In the genomic region with DNA sequence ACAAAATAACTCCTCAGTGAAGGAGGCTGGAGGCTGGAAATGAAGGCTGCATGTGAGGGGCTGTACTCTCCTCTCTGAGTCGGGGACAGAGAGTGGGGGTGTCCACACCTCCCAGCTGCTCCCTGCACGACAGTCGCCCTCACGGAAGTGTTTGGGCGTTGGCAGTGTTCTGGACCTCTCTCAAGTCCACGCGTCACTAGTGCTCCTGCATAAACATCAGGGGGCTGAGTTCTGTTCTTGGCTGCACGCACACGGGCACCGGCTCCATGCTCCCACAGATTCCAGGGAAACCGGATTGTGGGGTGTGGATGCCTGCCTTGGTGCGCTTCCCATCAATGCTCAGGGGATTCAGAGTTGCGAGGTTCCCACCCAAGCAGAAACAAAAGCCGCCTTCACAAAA, we compare ENCODE assay signal across 16 cellular contexts. TPM values are rescaled to one million over a fixed set of nuclear protein-coding genes. Genes with fewer than 3 reads are reported as not detected.
DNase-seq lines count a peak whose midpoint lies in the region; ATAC-seq and TF ChIP-seq lines count a peak whose summit lies in the region.
"Had no signal": no experiment of that assay in that cellular context is flagged by ENCODE, and none has a peak within 500 bp of the region (broad histone marks: within the 10 kb centered on the region; RNA-seq: fewer than 3 reads in every experiment).

No MANE protein-coding gene starts in this region.

- ATAC-seq in RWPE2 (ENCODE audit: low read depth) (no peak), upper lobe of right lung (no peak), HG03175 (IDR thresholded peaks at IDR 0.05; ENCODE audit: unreplicated experiment) (no peak), GM21723 (IDR thresholded peaks at IDR 0.05; ENCODE audit: unreplicated experiment) (no peak)
- ATAC-seq: A549 had no signal

- H3K9me3 ChIP-seq in left ventricle myocardium inferior (replicated peaks) (no peaks in the 10 kb centered on the region), RWPE2 (ENCODE audit: severe bottlenecking) (no peaks in the 10 kb centered on the region), upper lobe of right lung (no peaks in the 10 kb centered on the region)
- H3K9me3 ChIP-seq: A549, BE2C, Caco-2 had no signal

- no peak overlapping the region for H3K27ac ChIP-seq in left ventricle myocardium inferior (replicated peaks)
- no peak overlapping the region for H3K27ac ChIP-seq in RWPE2 (ENCODE audit: poor library complexity, severe bottlenecking)
- H3K27ac ChIP-seq in upper lobe of right lung, result no peak overlapping the region
- H3K27ac ChIP-seq: A549 had no signal

- H3K27me3 ChIP-seq in left ventricle myocardium inferior (ENCODE audit: low read depth), result peaks cover 55% of the 10 kb centered on the region
- H3K27me3 ChIP-seq in RWPE2 (ENCODE audit: insufficient read depth, poor library complexity, severe bottlenecking), result peaks cover 54% of the 10 kb centered on the region
- peaks cover 12% of the 10 kb centered on the region for H3K27me3 ChIP-seq in upper lobe of right lung

- H3K4me3 ChIP-seq in left ventricle myocardium inferior (no peak overlapping the region), RWPE2 (ENCODE audit: severe bottlenecking) (no peak overlapping the region), upper lobe of right lung (no peak overlapping the region)
- H3K4me3 ChIP-seq: A549 had no signal

- DNase-seq in cardiac septum (ENCODE audit: low spot score) (peak; percentile 44), left ventricle myocardium inferior (no peak), RWPE2 (ENCODE audit: low spot score) (peak; percentile 34), mesenteric fat pad (ENCODE audit: low spot score) (peak; percentile 73), upper lobe of right lung (peak; percentile 31), NCI-H1694 treated with DMSO at 0.1 percent for 48 hours (lab: John Stamatoyannopoulos, UW) (no peak)
- DNase-seq: BE2C; Caco-2; CD8-positive, alpha-beta memory T cell; DND-41; GDM1; HCEC 1CT; HFFc6 had no signal

- intact Hi-C loops in cardiac septum (cut with DNase I), result no loop called here
- intact Hi-C loops in left ventricle myocardium inferior (cut with micrococcal nuclease), result no loop called here
- intact Hi-C loops in upper lobe of right lung (cut with DNase I), result no loop called here

- TF ChIP-seq CTCF in left ventricle myocardium inferior (IDR thresholded peaks at IDR 0.05; ENCODE audit: borderline replicate concordance), result no peak
- TF ChIP-seq CTCF in RWPE2 (IDR thresholded peaks at IDR 0.05; ENCODE audit: poor library complexity, severe bottlenecking), result no peak
- no peak for TF ChIP-seq CTCF in upper lobe of right lung (IDR thresholded peaks at IDR 0.05)

- H3K4me1 ChIP-seq in left ventricle myocardium inferior (no peaks in the 10 kb centered on the region), RWPE2 (ENCODE audit: insufficient read depth, poor library complexity, severe bottlenecking) (no peaks in the 10 kb centered on the region), upper lobe of right lung (no peaks in the 10 kb centered on the region)
- H3K4me1 ChIP-seq: A549, BE2C, Caco-2 had no signal

- H3K36me3 ChIP-seq in left ventricle myocardium inferior, result no peaks in the 10 kb centered on the region
- no peaks in the 10 kb centered on the region for H3K36me3 ChIP-seq in RWPE2 (ENCODE audit: low read depth)
- no peaks in the 10 kb centered on the region for H3K36me3 ChIP-seq in upper lobe of right lung
- H3K36me3 ChIP-seq: BE2C had no signal

RNA-seq across cellular contexts. Expression of a gene that starts 7.4 kb away (rescaled TPM):
- total RNA-seq in cardiac septum (0.11 TPM), left ventricle myocardium inferior (not detected), mesenteric fat pad (not detected), upper lobe of right lung (105 TPM)
- total RNA-seq: CD8-positive, alpha-beta memory T cell had no signal

Comparison
In these comparisons a context has a peak if more than half of its experiments do, and no peak if none do; other contexts are left out.
1. DNase-seq: peak in cardiac septum (single experiment), RWPE2 (single experiment), mesenteric fat pad (single experiment) and upper lobe of right lung (single experiment); none in left ventricle myocardium inferior (single experiment) and NCI-H1694 treated with DMSO at 0.1 percent for 48 hours (single experiment).
2. RNA of a gene that starts 7.4 kb away (total RNA-seq): 105 TPM in upper lobe of right lung (single experiment); 0.11 TPM in cardiac septum (single experiment), not detected in left ventricle myocardium inferior (single experiment) and not detected in mesenteric fat pad (single experiment); every median in the first group is over 10 times any median in the second.